Comparison of ENCODE assay signal across 15 cellular contexts in the genomic region with DNA sequence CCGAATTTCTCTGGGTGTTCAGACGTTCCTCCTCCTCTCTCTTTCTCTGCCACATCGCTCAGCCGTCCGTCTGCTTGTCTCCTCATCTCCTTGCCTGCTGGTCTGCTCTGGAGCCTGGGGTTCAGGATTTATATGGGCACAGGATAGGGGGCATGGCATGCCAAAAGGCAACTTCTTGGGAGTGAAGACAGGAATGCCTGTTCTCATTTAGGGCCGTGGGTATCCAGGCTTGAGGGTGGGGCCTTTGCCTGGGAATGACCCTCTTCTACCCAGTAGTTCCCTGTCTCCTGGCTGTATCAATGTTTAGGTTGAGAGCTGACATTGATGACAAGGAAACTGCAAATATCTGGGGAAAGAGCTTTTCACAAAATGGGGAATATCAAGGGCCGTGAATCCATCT.
DNase-seq lines count a peak whose midpoint lies in the region; ATAC-seq and TF ChIP-seq lines count a peak whose summit lies in the region.
"Had no signal": no experiment of that assay in that cellular context is flagged by ENCODE, and none has a peak within 500 bp of the region (broad histone marks: within the 10 kb centered on the region; RNA-seq: fewer than 3 reads in every experiment).

No MANE protein-coding gene starts in this region.

- peak overlapping the region; percentile 18 for H4K91ac ChIP-seq in trophoblast cell (ENCODE audit: low read depth, low read length)

- H3K27ac Mint-ChIP-seq in central memory CD8-positive, alpha-beta T cell (ENCODE audit: low read depth): peak overlapping the region; percentile 20
- no peak overlapping the region for H3K27ac Mint-ChIP-seq in activated T-helper 1 cell treated with anti-CD3 and anti-CD28 coated beads, Interleukin-12 subunit alpha, Interleukin-12 subunit beta, Interleukin-2, Interleukin-4 antibody, amounts not matched to agents 30 ng/mL and 10 ng/mL and 1 ng/mL, durations not matched to agents 14 hours and 24 hours and 36 hours
- H3K27ac Mint-ChIP-seq: CD4-positive, alpha-beta memory T cell had no signal

- H2AFZ ChIP-seq in trophoblast cell (ENCODE audit: insufficient read depth, low read length, poor library complexity) (no peak overlapping the region), mammary epithelial cell (ENCODE audit: low read depth, low read length) (no peak overlapping the region)

- no peak overlapping the region for H2BK12ac ChIP-seq in trophoblast cell (ENCODE audit: low read length)

- peaks cover 9% of the 10 kb centered on the region for H3K79me1 ChIP-seq in trophoblast cell (ENCODE audit: low read length)

- WGBS in esophagus muscularis mucosa: 82% methylated on average over 7 of the region's 7 CpGs
- WGBS in trophoblast cell (ENCODE audit: extremely low coverage, insufficient coverage, insufficient read length): no CpG with 5 or more reads among the region's 7 CpGs
- 94% methylated on average over 6 of the region's 7 CpGs for WGBS in mammary epithelial cell (ENCODE audit: low coverage, missing lambda C conversion rate)

- H4K12ac ChIP-seq in trophoblast cell (ENCODE audit: low read depth, low read length): no peak overlapping the region

- peaks cover 0 to 9% (median 0%) of the 10 kb centered on the region in 4 donors for H3K27me3 ChIP-seq in esophagus muscularis mucosa
- no peaks in the 10 kb centered on the region for H3K27me3 ChIP-seq in trophoblast cell (ENCODE audit: insufficient read depth, low read length)
- H3K27me3 ChIP-seq in mammary epithelial cell (ENCODE audit: insufficient read depth, low read length): no peaks in the 10 kb centered on the region

- no peaks in the 10 kb centered on the region for H4K20me1 ChIP-seq in mammary epithelial cell (ENCODE audit: insufficient read depth, low read length)

- no peak overlapping the region for H3K18ac ChIP-seq in trophoblast cell (ENCODE audit: low read length)

- H3K36me3 ChIP-seq in esophagus muscularis mucosa (no peaks in the 10 kb centered on the region), trophoblast cell (ENCODE audit: control insufficient read depth in 1 of 2, insufficient read depth in 2 of 2, low read length in 2 of 2) (no peaks in the 10 kb centered on the region), mammary epithelial cell (ENCODE audit: insufficient read depth, low read length) (no peaks in the 10 kb centered on the region)

- H3K14ac ChIP-seq in trophoblast cell (ENCODE audit: low read length): no peak overlapping the region

- no peaks in the 10 kb centered on the region for H3K36me3 Mint-ChIP-seq in central memory CD8-positive, alpha-beta T cell (ENCODE audit: insufficient read depth)
- H3K36me3 Mint-ChIP-seq in activated T-helper 1 cell treated with anti-CD3 and anti-CD28 coated beads, Interleukin-12 subunit alpha, Interleukin-12 subunit beta, Interleukin-2, Interleukin-4 antibody, amounts not matched to agents 30 ng/mL and 10 ng/mL and 1 ng/mL, durations not matched to agents 14 hours and 24 hours and 36 hours (ENCODE audit: low read depth): no peaks in the 10 kb centered on the region
- H3K36me3 Mint-ChIP-seq: CD4-positive, alpha-beta memory T cell had no signal

- TF ChIP-seq POLR2A in esophagus muscularis mucosa (IDR thresholded peaks at IDR 0.05; ENCODE audit: low read depth): no peak

- dilution Hi-C loops in mammary epithelial cell (cut with HindIII; ENCODE audit: low sequenced_read_pairs): no loop called here

- H3K79me2 ChIP-seq in trophoblast cell (ENCODE audit: control insufficient read depth, insufficient read depth, low read length, poor library complexity) (no peaks in the 10 kb centered on the region), mammary epithelial cell (ENCODE audit: insufficient read depth, low read length) (no peaks in the 10 kb centered on the region)

- no peak overlapping the region for H3K9ac ChIP-seq in trophoblast cell (ENCODE audit: low read length)
- no peak overlapping the region for H3K9ac ChIP-seq in mammary epithelial cell (ENCODE audit: insufficient read depth, low read length)

- H3K4me3 ChIP-seq in esophagus muscularis mucosa (no peak overlapping the region), trophoblast cell (ENCODE audit: low read depth, low read length) (no peak overlapping the region), mammary epithelial cell (replicated peaks in 1 of 3; ENCODE audit: insufficient read depth in 1 of 3, low read depth in 2 of 3, low read length in 3 of 3) (no peak overlapping the region)

- no peak for DNase-seq in central memory CD8-positive, alpha-beta T cell (ENCODE audit: low spot score in 2 of 2)
- DNase-seq in esophagus muscularis mucosa (ENCODE audit: extremely low spot score): peak; percentile 89
- DNase-seq in trophoblast cell: no peak
- no peak for DNase-seq in mucosa of gallbladder (ENCODE audit: low spot score)
- DNase-seq in activated T-helper 1 cell treated with anti-CD3 and anti-CD28 coated beads, Interleukin-12 subunit alpha, Interleukin-12 subunit beta, Interleukin-2, Interleukin-4 antibody, amounts not matched to agents 30 ng/mL and 10 ng/mL and 1 ng/mL, durations not matched to agents 14 hours and 24 hours and 36 hours (ENCODE audit: low spot score): no peak
- DNase-seq in mammary epithelial cell: no peak
- DNase-seq: C1 segment of cervical spinal cord; Calu3; CD4-positive, alpha-beta memory T cell; COR-L47; DMS53; DMS79 treated with DMSO at 0.1 percent for 48 hours; GOT3; H7; HCEC 1CT had no signal

- ATAC-seq in central memory CD8-positive, alpha-beta T cell (replicated peaks; ENCODE audit: extremely low read depth, poor library complexity, severe bottlenecking): no peak

- H3K4me1 Mint-ChIP-seq in central memory CD8-positive, alpha-beta T cell: no peaks in the 10 kb centered on the region
- no peaks in the 10 kb centered on the region for H3K4me1 Mint-ChIP-seq in activated T-helper 1 cell treated with anti-CD3 and anti-CD28 coated beads, Interleukin-12 subunit alpha, Interleukin-12 subunit beta, Interleukin-2, Interleukin-4 antibody, amounts not matched to agents 30 ng/mL and 10 ng/mL and 1 ng/mL, durations not matched to agents 14 hours and 24 hours and 36 hours (ENCODE audit: low read depth)
- H3K4me1 Mint-ChIP-seq: CD4-positive, alpha-beta memory T cell had no signal

- H3K23ac ChIP-seq in trophoblast cell (ENCODE audit: low read length): no peak overlapping the region

- H3K9me3 ChIP-seq in esophagus muscularis mucosa (no peaks in the 10 kb centered on the region), trophoblast cell (ENCODE audit: insufficient read depth, low read depth, low read length) (no peaks in the 10 kb centered on the region), mammary epithelial cell (replicated peaks; ENCODE audit: insufficient read depth, low read length) (no peaks in the 10 kb centered on the region)

- in situ Hi-C loops in mammary epithelial cell (cut with MboI; ENCODE audit: low sequenced_read_pairs in 2 of 2): no loop called here

- H3K4ac ChIP-seq in trophoblast cell (ENCODE audit: low read depth, low read length): no peak overlapping the region

- H3K27me3 Mint-ChIP-seq in central memory CD8-positive, alpha-beta T cell: peaks cover 18% of the 10 kb centered on the region
- peaks cover 9% of the 10 kb centered on the region for H3K27me3 Mint-ChIP-seq in activated T-helper 1 cell treated with anti-CD3 and anti-CD28 coated beads, Interleukin-12 subunit alpha, Interleukin-12 subunit beta, Interleukin-2, Interleukin-4 antibody, amounts not matched to agents 30 ng/mL and 10 ng/mL and 1 ng/mL, durations not matched to agents 14 hours and 24 hours and 36 hours (ENCODE audit: insufficient read depth)

- no peak overlapping the region for H2BK120ac ChIP-seq in trophoblast cell (ENCODE audit: insufficient read depth, low read length, poor library complexity)

- no peaks in the 10 kb centered on the region for H3K9me3 Mint-ChIP-seq in central memory CD8-positive, alpha-beta T cell
- no peaks in the 10 kb centered on the region for H3K9me3 Mint-ChIP-seq in activated T-helper 1 cell treated with anti-CD3 and anti-CD28 coated beads, Interleukin-12 subunit alpha, Interleukin-12 subunit beta, Interleukin-2, Interleukin-4 antibody, amounts not matched to agents 30 ng/mL and 10 ng/mL and 1 ng/mL, durations not matched to agents 14 hours and 24 hours and 36 hours
- H3K9me3 Mint-ChIP-seq: CD4-positive, alpha-beta memory T cell had no signal

- H2AK5ac ChIP-seq in trophoblast cell (ENCODE audit: low read length): no peak overlapping the region

- H3K4me2 ChIP-seq in trophoblast cell (ENCODE audit: low read length) (no peak overlapping the region), mammary epithelial cell (ENCODE audit: insufficient read depth, low read depth, low read length) (no peak overlapping the region)

- H3K4me3 Mint-ChIP-seq in central memory CD8-positive, alpha-beta T cell: no peak overlapping the region
- H3K4me3 Mint-ChIP-seq in activated T-helper 1 cell treated with anti-CD3 and anti-CD28 coated beads, Interleukin-12 subunit alpha, Interleukin-12 subunit beta, Interleukin-2, Interleukin-4 antibody, amounts not matched to agents 30 ng/mL and 10 ng/mL and 1 ng/mL, durations not matched to agents 14 hours and 24 hours and 36 hours: no peak overlapping the region
- H3K4me3 Mint-ChIP-seq: CD4-positive, alpha-beta memory T cell had no signal

- no TSS peak for BruUV-seq in mammary epithelial cell (replicated peaks; lab: Mats Ljungman, UMichigan)

- intact Hi-C loops in esophagus muscularis mucosa (cut with DNase I) (no loop called here), mammary epithelial cell (cut with micrococcal nuclease) (no loop called here)
- intact Hi-C loops in activated T-helper 1 cell treated with anti-CD3 and anti-CD28 coated beads, Interleukin-12 subunit alpha, Interleukin-12 subunit beta, Interleukin-2, Interleukin-4 antibody, amounts not matched to agents 30 ng/mL and 10 ng/mL and 1 ng/mL, durations not matched to agents 14 hours and 24 hours and 36 hours (cut with micrococcal nuclease): no loop called here

- H3K27ac ChIP-seq in esophagus muscularis mucosa (replicated peaks in 1 of 4): no peak overlapping the region
- no peak overlapping the region for H3K27ac ChIP-seq in trophoblast cell (ENCODE audit: low read depth, low read length)
- H3K27ac ChIP-seq in mammary epithelial cell (ENCODE audit: insufficient read depth, low read depth, low read length): no peak overlapping the region

- H2BK5ac ChIP-seq in trophoblast cell (ENCODE audit: low read depth, low read length, poor library complexity): no peak overlapping the region

- no peak overlapping the region for H4K8ac ChIP-seq in trophoblast cell (ENCODE audit: low read depth, low read length)

- TF ChIP-seq EP300 in esophagus muscularis mucosa (IDR thresholded peaks at IDR 0.05): no peak

- CTCF ChIA-PET in mammary epithelial cell (lab: Charles Lee; ENCODE audit: low non-redundant PET): no interaction called here

- no peaks in the 10 kb centered on the region for H3K4me1 ChIP-seq in esophagus muscularis mucosa
- peaks cover 8 to 20% of the 10 kb centered on the region in 2 experiments for H3K4me1 ChIP-seq in trophoblast cell (ENCODE audit: control insufficient read depth in 1 of 2, insufficient read depth in 2 of 2, low read length in 2 of 2)
- H3K4me1 ChIP-seq in mammary epithelial cell (ENCODE audit: insufficient read depth, low read length): peaks cover 12% of the 10 kb centered on the region

- no peak for TF ChIP-seq CTCF in esophagus muscularis mucosa (IDR thresholded peaks at IDR 0.05)
- no peak for TF ChIP-seq CTCF in mammary epithelial cell (conservative IDR thresholded peaks at IDR 0.05 in 1 of 2, IDR thresholded peaks at IDR 0.05 in 1 of 2; ENCODE audit: extremely low read depth in 1 of 2, insufficient read depth in 1 of 2, low read depth in 1 of 2, low read length in 2 of 2)
